In genomic region chr4:128241425-128241913, GRCh38 we compare ENCODE assay signal across 10 cellular contexts. TPM values are rescaled to one million over a fixed set of nuclear protein-coding genes. Genes with fewer than 3 reads are reported as not detected.
DNase-seq lines count a peak whose midpoint lies in the region; ATAC-seq, FAIRE-seq and TF ChIP-seq lines count a peak whose summit lies in the region.
"Had no signal": no experiment of that assay in that cellular context is flagged by ENCODE, and none has a peak within 500 bp of the region (broad histone marks: within the 10 kb centered on the region; RNA-seq: fewer than 3 reads in every experiment).

No MANE protein-coding gene starts in this region.

- WGBS in K562 (ENCODE audit: insufficient coverage, low coverage, missing lambda C conversion rate), result 14% methylated on average over 3 of the region's 3 CpGs
- 73 to 82% methylated on average over 3 of the region's 3 CpGs for WGBS in lung, 2 donors

- H3K27ac ChIP-seq in K562 (ENCODE audit: extremely low read depth, low read depth, low read length), result no peak overlapping the region
- no peak overlapping the region for H3K27ac ChIP-seq in lung (ENCODE audit: low read depth in 1 of 2, low read length in 1 of 2)
- no peak overlapping the region for H3K27ac ChIP-seq in CD8-positive, alpha-beta memory T cell (ENCODE audit: low read depth, low read length)

- H3K9me3 Mint-ChIP-seq in CD8-positive, alpha-beta memory T cell, result no peaks in the 10 kb centered on the region

- ATAC-seq in K562 (peak; percentile 30; the same call in 2 of the 3 replicates), lung (ENCODE audit: insufficient read depth, low FRiP score) (peak; percentile 34), HG02759 (IDR thresholded peaks at IDR 0.05; ENCODE audit: unreplicated experiment) (no peak)

- H3K36me3 ChIP-seq in K562 (ENCODE audit: control insufficient read depth, insufficient read depth, low read length) (no peaks in the 10 kb centered on the region), lung (ENCODE audit: control insufficient read depth in 2 of 2, insufficient read depth in 2 of 2, low read length in 2 of 2) (no peaks in the 10 kb centered on the region)
- no peaks in the 10 kb centered on the region for H3K36me3 ChIP-seq in CD8-positive, alpha-beta memory T cell (ENCODE audit: insufficient read depth, low read length)

- H3K4me1 Mint-ChIP-seq in CD8-positive, alpha-beta memory T cell, result no peaks in the 10 kb centered on the region

- in situ Hi-C loops in K562 (cut with MboI), result no loop called here

- no peaks in the 10 kb centered on the region for H3K36me3 Mint-ChIP-seq in CD8-positive, alpha-beta memory T cell

- no peak overlapping the region for H3K27ac Mint-ChIP-seq in CD8-positive, alpha-beta memory T cell

- H3K4me1 ChIP-seq in K562 (replicated peaks in 1 of 2; ENCODE audit: control insufficient read depth in 2 of 2, insufficient read depth in 2 of 2, low read length in 2 of 2) (no peaks in the 10 kb centered on the region; a peak in 1 of 5 replicates), lung (ENCODE audit: control insufficient read depth in 2 of 2, insufficient read depth in 2 of 2, low read length in 2 of 2) (no peaks in the 10 kb centered on the region)
- H3K4me1 ChIP-seq in CD8-positive, alpha-beta memory T cell (ENCODE audit: insufficient read depth, low read length), result no peaks in the 10 kb centered on the region

- POLR2A ChIA-PET in K562 (lab: Yijun Ruan, JAX), result interaction anchor here (0.8 kb wide), 1 partner anchor 31 kb away, joined by 3 read pairs; no protein-coding TSS in a partner anchor
- POLR2A ChIA-PET in CD8-positive, alpha-beta memory T cell (lab: Charles Lee), result no interaction called here

- no peak for TF ChIP-seq POLR2A in K562 (conservative IDR thresholded peaks at IDR 0.05)

- no peak for TF ChIP-seq EP300 in K562 (IDR thresholded peaks at IDR 0.05; ENCODE audit: low read length)

- FAIRE-seq in K562 (lab: Jason Lieb, UNC), result no peak

- H3K9ac ChIP-seq in K562 (ENCODE audit: insufficient read depth in 1 of 2, low read depth in 2 of 2, low read length in 2 of 2), result no peak overlapping the region

- H3K27me3 Mint-ChIP-seq in CD8-positive, alpha-beta memory T cell, result peaks cover 14 to 33% of the 10 kb centered on the region in 2 donors

- intact Hi-C loops in K562 (cut with micrococcal nuclease), result no loop called here

- TF ChIP-seq CTCF in AG09319 (IDR thresholded peaks at IDR 0.05; ENCODE audit: low read depth, low read length) (no peak), K562 (IDR thresholded peaks at IDR 0.05 in 2 of 3, conservative IDR thresholded peaks at IDR 0.05 in 1 of 3; ENCODE audit: insufficient read depth in 2 of 3, low read depth in 1 of 3, low read length in 3 of 3) (no peak), lung (IDR thresholded peaks at IDR 0.05; ENCODE audit: control extremely low read depth, extremely low read depth) (no peak)

- no peak overlapping the region for H3K4me3 Mint-ChIP-seq in CD8-positive, alpha-beta memory T cell

- H3K4me2 ChIP-seq in K562 (ENCODE audit: insufficient read depth, low read length), result no peak overlapping the region

- CTCF ChIA-PET in K562 (lab: Yijun Ruan, JAX; ENCODE audit: low intra/inter-chr PET ratio), result no interaction called here
- CTCF ChIA-PET in CD8-positive, alpha-beta memory T cell (lab: Charles Lee), result no interaction called here

- DNase-seq in AG09319 (ENCODE audit: extremely low read depth, low read depth), result peak; percentile 91
- peak; percentile 91 for DNase-seq in HS-27A (ENCODE audit: low read depth)
- no peak for DNase-seq in K562 (ENCODE audit: extremely low read depth in 1 of 4, low spot score in 3 of 4)
- no peak for DNase-seq in lung (ENCODE audit: low spot score)
- DNase-seq in GDM1 (lab: John Stamatoyannopoulos, UW), result no peak
- no peak for DNase-seq in stimulated activated CD4-positive, alpha-beta T cell treated with anti-CD3 and anti-CD28 coated beads, Interleukin-12 subunit alpha, Interleukin-12 subunit beta, amount 100 ng/mL, for 4 hours
- DNase-seq in CD8-positive, alpha-beta memory T cell, result no peak
- DNase-seq: activated T-cell treated with anti-CD3 and anti-CD28 coated beads for 4 hours, DMS153 had no signal

- no peak for TF ChIP-seq RAD21 in K562 (CRISPR knock-in tag; conservative IDR thresholded peaks at IDR 0.05 in 1 of 2, IDR thresholded peaks at IDR 0.05 in 1 of 2)

- no peaks in the 10 kb centered on the region for H3K79me2 ChIP-seq in K562 (ENCODE audit: control insufficient read depth, insufficient read depth, low read length)

- H3K9me3 ChIP-seq in K562 (replicated peaks; ENCODE audit: control insufficient read depth, insufficient read depth, low read depth, low read length) (no peaks in the 10 kb centered on the region), lung (ENCODE audit: control insufficient read depth in 2 of 2, insufficient read depth in 1 of 2, low read length in 1 of 2) (peaks cover 0 to 2% of the 10 kb centered on the region in 2 donors)
- H3K9me3 ChIP-seq in CD8-positive, alpha-beta memory T cell (ENCODE audit: low read length), result no peaks in the 10 kb centered on the region

- no peak overlapping the region for H2AFZ ChIP-seq in K562 (ENCODE audit: low read depth, low read length)

- H4K20me1 ChIP-seq in K562 (replicated peaks; ENCODE audit: control insufficient read depth, insufficient read depth, low read length), result no peaks in the 10 kb centered on the region

- H3K4me3 ChIP-seq in K562 (no peak overlapping the region), lung (no peak overlapping the region)
- no peak overlapping the region for H3K4me3 ChIP-seq in CD8-positive, alpha-beta memory T cell (ENCODE audit: low read length)

- no TSS peak for BruUV-seq in K562 (replicated peaks; lab: Mats Ljungman, UMichigan)

- H3K9me1 ChIP-seq in K562 (ENCODE audit: control insufficient read depth, insufficient read depth, low read length), result no peaks in the 10 kb centered on the region

- no peaks in the 10 kb centered on the region; a peak in 1 of 5 replicates for H3K27me3 ChIP-seq in K562 (ENCODE audit: control insufficient read depth in 2 of 2, insufficient read depth in 2 of 2, low read length in 2 of 2)
- H3K27me3 ChIP-seq in lung (ENCODE audit: control insufficient read depth, insufficient read depth), result no peaks in the 10 kb centered on the region
- no peaks in the 10 kb centered on the region for H3K27me3 ChIP-seq in CD8-positive, alpha-beta memory T cell (ENCODE audit: insufficient read depth, low read length, poor library complexity, severe bottlenecking)

TF ChIP-seq in K562, 482 proteins besides CTCF, POLR2A, EP300 and RAD21 (continues in another document):
- no peak for TF ChIP-seq MECOM (CRISPR knock-in tag; IDR thresholded peaks at IDR 0.05)
- no peak for TF ChIP-seq ZC3H11A (IDR thresholded peaks at IDR 0.05; ENCODE audit: low read depth, low read length)
- no peak for TF ChIP-seq PHB (CRISPR knock-in tag; IDR thresholded peaks at IDR 0.05)
- TF ChIP-seq PTRF (tag; IDR thresholded peaks at IDR 0.05), result no peak
- no peak for TF ChIP-seq E2F8 (IDR thresholded peaks at IDR 0.05; ENCODE audit: low read depth, partially characterized antibody)
- no peak for TF ChIP-seq ZNF212 (CRISPR knock-in tag; IDR thresholded peaks at IDR 0.05)
- no peak for TF ChIP-seq EGR1 (conservative IDR thresholded peaks at IDR 0.05)

RNA-seq across cellular contexts. Expression of gene PGRMC2, which starts 46.1 kb away (rescaled TPM):
- total RNA-seq in K562 (2011; cell fraction: chromatin; rRNA removed; ENCODE audit: low replicate concordance), result 14.0 and 45.2 TPM in 2 replicates
- 14.8 and 16.2 TPM in 2 replicates for total RNA-seq in K562 (2011; cell fraction: nucleolus; rRNA removed)
- total RNA-seq in K562 (2011; cell fraction: nucleoplasm; rRNA removed), result 30.2 and 51.7 TPM in 2 replicates
- total RNA-seq in K562 (2014; rRNA removed) (12.4 and 14.8 TPM in 2 replicates), K562 (2014; rRNA removed; fragmentation: Illumina TruSeq; extraction: Trizol) (27.6 and 32.8 TPM in 2 replicates), K562 (2015; rRNA removed; fragmentation: Illumina TruSeq; extraction: Trizol) (18.3 and 19.3 TPM in 2 replicates), K562 (2021) (52.4 and 56.2 TPM in 2 replicates), lung (10 to 100 TPM; 43.9 to 71.6 TPM)
- polyA plus RNA-seq in K562 (2011; rRNA removed) (20.4 and 21.8 TPM in 2 replicates), K562 (2014; fragmentation: Illumina TruSeq; extraction: Trizol) (72.0 and 81.3 TPM in 2 replicates), K562 (2014; fragmentation: Nextera tagmentation; extraction: Ambion mirVana) (10 to 100 TPM; 17.1 to 22.7 TPM), K562 (2014; rRNA removed) (31.9 and 34.1 TPM in 2 replicates), lung (10 to 100 TPM; 25.8 to 26.8 TPM)
- 2.6 and 6.2 TPM in 2 replicates for polyA plus RNA-seq in K562 (2011; cell fraction: cytosol; rRNA removed)
- 7.7 and 11.3 TPM in 2 replicates for polyA plus RNA-seq in K562 (2011; cell fraction: nucleus; rRNA removed)
- 37.6 and 55.2 TPM in 2 replicates for polyA plus RNA-seq in K562 (2012)
- 6.1 and 9.1 TPM in 2 replicates for polyA minus RNA-seq in K562 (2011; rRNA and poly(A)+ RNA removed)
- 8.3 and 8.4 TPM in 2 replicates for polyA minus RNA-seq in K562 (2011; cell fraction: cytosol; rRNA and poly(A)+ RNA removed)
- 5.3 and 8.4 TPM in 2 replicates for polyA minus RNA-seq in K562 (2011; cell fraction: nucleus; rRNA and poly(A)+ RNA removed)
- 10 to 100 TPM; 36.9 to 40.5 TPM for total RNA-seq in CD8-positive, alpha-beta memory T cell
- polyA plus RNA-seq in CD8-positive, alpha-beta memory T cell, result 23.6 TPM

Comparison
In these comparisons a context has a peak if more than half of its experiments do, and no peak if none do; other contexts are left out.
1. DNase-seq: peak in AG09319 (single experiment) and HS-27A (single experiment); none in K562 (0 of 4), lung (single experiment), GDM1 (single experiment), stimulated activated CD4-positive, alpha-beta T cell treated with anti-CD3 and anti-CD28 coated beads, Interleukin-12 subunit alpha, Interleukin-12 subunit beta, amount 100 ng/mL, for 4 hours (single experiment) and CD8-positive, alpha-beta memory T cell (0 of 5).